Comparison of ENCODE assay signal across 20 cellular contexts in genomic region chr2:38107738-38108410, GRCh38. TPM values are rescaled to one million over a fixed set of nuclear protein-coding genes. Genes with fewer than 3 reads are reported as not detected.
DNase-seq lines count a peak whose midpoint lies in the region; ATAC-seq, FAIRE-seq and TF ChIP-seq lines count a peak whose summit lies in the region.
"Had no signal": no experiment of that assay in that cellular context is flagged by ENCODE, and none has a peak within 500 bp of the region (broad histone marks: within the 10 kb centered on the region; RNA-seq: fewer than 3 reads in every experiment).

No MANE protein-coding gene starts in this region.

- H2BK120ac ChIP-seq in H1 (replicated peaks; ENCODE audit: low read depth, low read length): no peak overlapping the region

- no peak overlapping the region; the same call in 1 of the 2 replicates for H2BK20ac ChIP-seq in H1 (ENCODE audit: low read length)

- in situ Hi-C loops in HAP-1 (cut with MboI; ENCODE audit: low sequenced_read_pairs): no loop called here

- H3K36me3 ChIP-seq in PC-9 (ENCODE audit: low read depth) (no peaks in the 10 kb centered on the region), H1 (ENCODE audit: control insufficient read depth in 2 of 4, insufficient read depth in 4 of 4, low read length in 3 of 4) (no peaks in the 10 kb centered on the region), HAP-1 (replicated peaks) (no peaks in the 10 kb centered on the region)
- H3K36me3 ChIP-seq: gastrocnemius medialis, Peyer's patch, tibial nerve had no signal

- TF ChIP-seq CTCF in Calu3 (IDR thresholded peaks at IDR 0.05; ENCODE audit: unreplicated experiment): no peak
- TF ChIP-seq CTCF in PC-9 (conservative IDR thresholded peaks at IDR 0.05): no peak
- no peak for TF ChIP-seq CTCF in H1 (IDR thresholded peaks at IDR 0.05; ENCODE audit: control extremely low read depth in 1 of 3, insufficient read depth in 1 of 3, low read depth in 1 of 3, low read length in 3 of 3)
- no peak for TF ChIP-seq CTCF in nephron progenitor cell (IDR thresholded peaks at IDR 0.05)

- TF ChIP-seq RAD21 in H1 (IDR thresholded peaks at IDR 0.05 in 1 of 2, conservative IDR thresholded peaks at IDR 0.05 in 1 of 2; ENCODE audit: low read depth in 2 of 2, low read length in 2 of 2): no peak

- H3K4me2 ChIP-seq in PC-9 (no peak overlapping the region), H1 (ENCODE audit: insufficient read depth in 1 of 2, low read depth in 2 of 2, low read length in 2 of 2) (peak overlapping the region; percentile 20 to 25; a peak in 3 of 4 replicates)

- ATAC-seq in HG03565 (IDR thresholded peaks at IDR 0.05; ENCODE audit: unreplicated experiment): no peak
- ATAC-seq: gastrocnemius medialis, HCT116, mucosa of descending colon had no signal

- H4K20me1 ChIP-seq in PC-9 (ENCODE audit: insufficient read depth) (no peaks in the 10 kb centered on the region), H1 (replicated peaks in 1 of 2; ENCODE audit: control insufficient read depth in 1 of 2, insufficient read depth in 2 of 2, low read length in 2 of 2) (no peaks in the 10 kb centered on the region)

- WGBS in H1 (ENCODE audit: extremely low coverage in 1 of 2, insufficient coverage in 1 of 2, insufficient read length in 1 of 2, insufficient replicate concordance in 2 of 2, low coverage in 1 of 2, low lambda C conversion rate in 2 of 2, missing lambda C conversion rate in 1 of 2), 2 experiments: 56% methylated on average over 17 of the region's 17 CpGs; no CpG with 5 or more reads in 1 of the 2 experiments

- H3K36me3 Mint-ChIP-seq in Calu3 (ENCODE audit: insufficient read depth, unreplicated experiment) (peaks cover 15% of the 10 kb centered on the region), nephron progenitor cell (ENCODE audit: low read depth) (peaks cover 21% of the 10 kb centered on the region)

- no peak overlapping the region for H3K23ac ChIP-seq in H1 (ENCODE audit: insufficient read length)

- peak overlapping the region; percentile 62 for H3K27ac Mint-ChIP-seq in Calu3 (ENCODE audit: unreplicated experiment)
- H3K27ac Mint-ChIP-seq in nephron progenitor cell: peak overlapping the region; percentile 98
- H3K27ac Mint-ChIP-seq: activated CD4-positive, alpha-beta memory T cell treated with anti-CD3 and anti-CD28 coated beads, Interleukin-2, amount 10 ng/mL, durations not matched to agents 7 days and 5 days; stimulated activated naive CD8-positive, alpha-beta T cell treated with anti-CD3 and anti-CD28 coated beads, Interleukin-15, Interleukin-2, amounts not matched to agents 100 ng/mL and 50 ng/mL, for 24 hours had no signal

- H3F3A ChIP-seq in PC-9 (ENCODE audit: insufficient read depth, low read depth): peaks cover 22% of the 10 kb centered on the region; the same call in 1 of the 2 replicates

- intact Hi-C loops in Calu3 (cut with micrococcal nuclease; ENCODE audit: unreplicated experiment): no loop called here
- intact Hi-C loops in PC-9 (cut with micrococcal nuclease; ENCODE audit: unreplicated experiment): loop anchor here (5.0 kb wide), 1 partner anchor 494 kb away; the partner anchor contains the start of gene HNRNPLL

- H3K4me3 Mint-ChIP-seq in Calu3 (ENCODE audit: low read depth, unreplicated experiment) (no peak overlapping the region), nephron progenitor cell (no peak overlapping the region)
- H3K4me3 Mint-ChIP-seq: activated CD4-positive, alpha-beta memory T cell treated with anti-CD3 and anti-CD28 coated beads, Interleukin-2, amount 10 ng/mL, durations not matched to agents 7 days and 5 days; central memory CD8-positive, alpha-beta T cell; stimulated activated naive CD8-positive, alpha-beta T cell treated with anti-CD3 and anti-CD28 coated beads, Interleukin-15, Interleukin-2, amounts not matched to agents 100 ng/mL and 50 ng/mL, for 24 hours had no signal

- H3K4me1 Mint-ChIP-seq in Calu3 (ENCODE audit: low read depth, unreplicated experiment) (peaks cover 65% of the 10 kb centered on the region), nephron progenitor cell (peaks cover 49% of the 10 kb centered on the region)
- H3K4me1 Mint-ChIP-seq: central memory CD8-positive, alpha-beta T cell had no signal

- BruUV-seq in Calu3 (replicated peaks; lab: Mats Ljungman, UMichigan) (no TSS peak), PC-9 (replicated peaks; lab: Mats Ljungman, UMichigan) (no TSS peak)

- CTCF ChIA-PET in Calu3 (lab: Charles Lee): interaction anchor here (2.3 kb wide), 1 partner anchor 167 kb away, joined by 11 read pairs; no protein-coding TSS in a partner anchor
- CTCF ChIA-PET in PC-9 (lab: Charles Lee): interaction anchor here (0.7 to 1.2 kb wide), 3 partner anchors 115 to 545 kb away, joined by 3 to 17 read pairs (median 12); no protein-coding TSS in a partner anchor
- CTCF ChIA-PET in H1 (lab: Charles Lee; ENCODE audit: partially characterized antibody): interaction anchor here (0.8 to 3.9 kb wide), 5 partner anchors 7 to 91 kb away, joined by 3 to 23 read pairs (median 9); partner anchors contain the start of gene CYP1B1

- no peak overlapping the region for H3K4ac ChIP-seq in H1 (replicated peaks; ENCODE audit: insufficient read length, low read depth, low read length)

- no peaks in the 10 kb centered on the region for H3K9me2 ChIP-seq in PC-9 (ENCODE audit: insufficient read depth)

- TF ChIP-seq POLR2A in H1 (IDR thresholded peaks at IDR 0.05; ENCODE audit: control extremely low read depth in 1 of 2, low read depth in 2 of 2, low read length in 2 of 2): no peak

- H3K9me3 ChIP-seq in PC-9 (ENCODE audit: insufficient read depth, low read depth) (peaks cover 6% of the 10 kb centered on the region; the same call in 1 of the 2 replicates), H1 (ENCODE audit: insufficient read depth in 2 of 2, low read depth in 1 of 2, low read length in 1 of 2) (no peaks in the 10 kb centered on the region), HAP-1 (no peaks in the 10 kb centered on the region; the same call in 1 of the 2 replicates)
- H3K9me3 ChIP-seq: gastrocnemius medialis, mucosa of descending colon, Peyer's patch had no signal

- H3K27me3 Mint-ChIP-seq in Calu3 (ENCODE audit: unreplicated experiment) (no peaks in the 10 kb centered on the region), nephron progenitor cell (ENCODE audit: low read depth, poor library complexity) (no peaks in the 10 kb centered on the region)

- no peak overlapping the region for H3K14ac ChIP-seq in H1 (ENCODE audit: insufficient read length)

- no peaks in the 10 kb centered on the region; the same call in 1 of the 2 replicates for H3K79me1 ChIP-seq in H1 (ENCODE audit: low read depth, low read length)

- no peak overlapping the region for H4K91ac ChIP-seq in H1 (replicated peaks; ENCODE audit: insufficient read length, low read length)

- H3K4me3 ChIP-seq in PC-9: no peak overlapping the region
- no peak overlapping the region; a peak in 1 of 8 replicates for H3K4me3 ChIP-seq in H1 (ENCODE audit: extremely low read depth in 1 of 4, insufficient read depth in 2 of 4, low read depth in 3 of 4, low read length in 4 of 4)
- no peak overlapping the region for H3K4me3 ChIP-seq in HAP-1
- H3K4me3 ChIP-seq: gastrocnemius medialis, mucosa of descending colon, Peyer's patch, tibial nerve had no signal

- H3K27me3 ChIP-seq in PC-9 (ENCODE audit: insufficient read depth, low read depth) (no peaks in the 10 kb centered on the region), H1 (replicated peaks in 1 of 4; ENCODE audit: control insufficient read depth in 3 of 4, extremely low read depth in 1 of 4, insufficient read depth in 3 of 4, low read length in 3 of 4) (no peaks in the 10 kb centered on the region), HAP-1 (ENCODE audit: low read depth) (no peaks in the 10 kb centered on the region)
- H3K27me3 ChIP-seq: gastrocnemius medialis, Peyer's patch, tibial nerve had no signal

- no peaks in the 10 kb centered on the region for H3K79me2 ChIP-seq in PC-9 (ENCODE audit: low read depth)
- no peaks in the 10 kb centered on the region for H3K79me2 ChIP-seq in H1 (ENCODE audit: control insufficient read depth in 1 of 2, insufficient read depth in 2 of 2, low read length in 2 of 2)

- H4K8ac ChIP-seq in H1 (ENCODE audit: extremely low read depth, insufficient read depth, low read length): no peak overlapping the region

- 0 out of 2 replicates have a peak overlapping the region, but pooled peaks have one; percentile 29 for H2BK12ac ChIP-seq in H1 (ENCODE audit: low read depth, low read length)

- peak overlapping the region; percentile 55; the same call in 1 of the 2 replicates for H3K18ac ChIP-seq in H1 (ENCODE audit: extremely low read depth, low read length)

- H3K9ac ChIP-seq in H1 (replicated peaks in 1 of 4; ENCODE audit: extremely low read depth in 1 of 4, low read depth in 3 of 4, low read length in 3 of 4): peak overlapping the region in 2 of 4 experiments; percentile 1 to 48; a peak in 1 of 7 replicates

- no peak for DNase-seq in Calu3
- DNase-seq in PC-9: no peak
- no peak for DNase-seq in H1 (ENCODE audit: low read depth in 1 of 2, low spot score in 2 of 2)
- DNase-seq in nephron progenitor cell: no peak
- no peak for DNase-seq in NCI-H1092 (lab: John Stamatoyannopoulos, UW)
- DNase-seq in putamen (ENCODE audit: low spot score): no peak
- DNase-seq in HAP-1 (ENCODE audit: low spot score in 2 of 2): no peak
- DNase-seq: activated CD4-positive, alpha-beta memory T cell treated with anti-CD3 and anti-CD28 coated beads, Interleukin-2, amount 10 ng/mL, durations not matched to agents 7 days and 5 days; activated naive CD4-positive, alpha-beta T cell treated with Interleukin-2 at 50 U/mL for 16 hours; DND-41; gastrocnemius medialis; MM.1S; mucosa of descending colon; Peyer's patch; stimulated activated CD4-positive, alpha-beta T cell treated with anti-CD3 and anti-CD28 coated beads, Interleukin-4, amount 100 ng/mL, for 24 hours had no signal

- H3K23me2 ChIP-seq in H1 (ENCODE audit: low read depth, low read length): no peaks in the 10 kb centered on the region

- H3K56ac ChIP-seq in H1 (replicated peaks; ENCODE audit: insufficient read length, low read depth, low read length): no peak overlapping the region

- peaks cover 23% of the 10 kb centered on the region for H3K4me1 ChIP-seq in PC-9 (replicated peaks; ENCODE audit: insufficient read depth)
- H3K4me1 ChIP-seq in H1 (replicated peaks in 1 of 4; ENCODE audit: control insufficient read depth in 3 of 4, insufficient read depth in 4 of 4, low read length in 3 of 4): peaks cover 6 to 15% (median 10%) of the 10 kb centered on the region in 4 experiments
- H3K4me1 ChIP-seq in HAP-1: no peaks in the 10 kb centered on the region
- H3K4me1 ChIP-seq: gastrocnemius medialis, Peyer's patch had no signal

- H2AFZ ChIP-seq in PC-9 (no peak overlapping the region), H1 (ENCODE audit: low read length) (peak overlapping the region; percentile 66; the same call in 1 of the 2 replicates)

- no peaks in the 10 kb centered on the region for H3K9me3 Mint-ChIP-seq in Calu3 (ENCODE audit: low read depth, unreplicated experiment)
- peaks cover 47% of the 10 kb centered on the region for H3K9me3 Mint-ChIP-seq in nephron progenitor cell
- H3K9me3 Mint-ChIP-seq: central memory CD8-positive, alpha-beta T cell had no signal

- TF ChIP-seq EP300 in H1 (IDR thresholded peaks at IDR 0.05; ENCODE audit: borderline replicate concordance in 1 of 2, low read depth in 2 of 2, low read length in 2 of 2): no peak

- H2BK15ac ChIP-seq in H1 (ENCODE audit: low read length): no peak overlapping the region

- peak overlapping the region; percentile 60; the same call in 1 of the 2 replicates for H2BK5ac ChIP-seq in H1 (ENCODE audit: low read depth, low read length)

- no peak overlapping the region for H4K5ac ChIP-seq in H1 (ENCODE audit: insufficient read length, low read depth, low read length)

- FAIRE-seq in H1 (lab: Jason Lieb, UNC): no peak

- H3K27ac ChIP-seq in PC-9: peak overlapping the region; percentile 96; the same call in 1 of the 2 replicates
- no peak overlapping the region; the same call in 1 of the 2 replicates for H3K27ac ChIP-seq in H1 (ENCODE audit: low read depth, low read length)

- POLR2A ChIA-PET in PC-9 (lab: Charles Lee; ENCODE audit: unreplicated experiment) (no interaction called here), H1 (lab: Charles Lee; ENCODE audit: partially characterized antibody) (interaction anchor here (0.6 to 1.3 kb wide), 5 partner anchors 12 to 1257 kb away, joined by 3 to 4 read pairs (median 3); no protein-coding TSS in a partner anchor)

- H2AK5ac ChIP-seq in H1 (ENCODE audit: low read depth, low read length): no peak overlapping the region

RNA-seq across cellular contexts. Expression of gene CYP1B1, which starts 31.9 kb away (rescaled TPM):
- total RNA-seq in Calu3 (2022): 34.4 and 36.5 TPM in 2 replicates
- total RNA-seq in PC-9 (2021): 36.3 and 39.4 TPM in 2 replicates
- total RNA-seq in H1 (2021; fragmentation: NEBNext Ultra II Directional; extraction: Animal tissue kit (Norgen Biotek cat#: 25700)): 4.7 and 5.7 TPM in 2 replicates
- polyA plus RNA-seq in H1 (2011; rRNA removed): 1.3 and 2.2 TPM in 2 replicates
- 1.4 TPM for polyA plus RNA-seq in H1 (2011; cell fraction: cytosol; rRNA removed)
- polyA plus RNA-seq in H1 (2011; cell fraction: nucleus; rRNA removed): 3.5 TPM
- polyA plus RNA-seq in H1 (2012, experiment 1 of 2): 0.71 to 1.0 TPM (median 0.84 TPM) in 4 replicates
- polyA plus RNA-seq in H1 (2012, experiment 2 of 2): 0.03 TPM
- polyA plus RNA-seq in H1 (2013, experiment 1 of 2): 3.4 TPM
- polyA plus RNA-seq in H1 (2013, experiment 2 of 2): 3.0 TPM
- polyA minus RNA-seq in H1 (2011; rRNA and poly(A)+ RNA removed): 3.4 and 6.8 TPM in 2 replicates
- 1.3 TPM for polyA minus RNA-seq in H1 (2011; cell fraction: cytosol; rRNA and poly(A)+ RNA removed)
- 4.3 TPM for polyA minus RNA-seq in H1 (2011; cell fraction: nucleus; rRNA and poly(A)+ RNA removed)
